Comparison of ENCODE assay signal across 20 cellular contexts in genomic region chr13:40442826-40443225, GRCh38.
"Had no signal": no experiment of that assay in that cellular context is flagged by ENCODE, and none has a peak within 500 bp of the region (broad histone marks: within the 10 kb centered on the region; RNA-seq: fewer than 3 reads in every experiment).

No MANE protein-coding gene starts in this region.

- H3K9me3 ChIP-seq: ascending aorta, esophagus squamous epithelium, lower lobe of right lung, prostate gland, right atrium auricular region, stomach, testis, upper lobe of left lung had no signal

- H3K4me3 ChIP-seq: ascending aorta, esophagus squamous epithelium, lower lobe of right lung, prostate gland, right atrium auricular region, stomach, testis, upper lobe of left lung had no signal

- DNase-seq: activated CD4-positive, alpha-beta T cell treated with anti-CD3 and anti-CD28 coated beads, Interleukin-2, amount 50 U/mL, for 1 hour; activated CD4-positive, CD25-positive, alpha-beta regulatory T cell treated with anti-CD3 and anti-CD28 coated beads, Interleukin-2, amount 50 U/mL, for 72 hours; activated CD8-positive, alpha-beta memory T cell treated with anti-CD3 and anti-CD28 coated beads, Interleukin-2, amount 50 U/mL, for 4 hours; activated naive CD4-positive, alpha-beta T cell treated with anti-CD3 and anti-CD28 coated beads, Interleukin-2, amount 10 ng/mL, durations not matched to agents 7 days and 5 days; activated naive CD8-positive, alpha-beta T cell treated with anti-CD3 and anti-CD28 coated beads, Interleukin-2, amount 50 U/mL, for 24 hours; activated T-cell treated with anti-CD3 and anti-CD28 coated beads, Interleukin-2, amount 50 U/mL, for 4 hours; effector memory CD4-positive, alpha-beta T cell; esophagus squamous epithelium; left cardiac atrium; lower lobe of right lung; small intestine; stimulated activated CD4-positive, alpha-beta T cell treated with anti-CD3 and anti-CD28 coated beads, Interleukin-15, amount 100 ng/mL, for 24 hours; stimulated activated CD4-positive, alpha-beta T cell treated with anti-CD3 and anti-CD28 coated beads, Interleukin-2, amount 100 ng/mL, for 48 hours; stomach; T1000; testis; upper lobe of left lung had no signal

- H3K36me3 ChIP-seq: ascending aorta, esophagus squamous epithelium, lower lobe of right lung, prostate gland, right atrium auricular region, stomach, upper lobe of left lung had no signal

- H3K27ac ChIP-seq: ascending aorta, esophagus squamous epithelium, lower lobe of right lung, prostate gland, right atrium auricular region, testis had no signal

- ATAC-seq: activated naive CD8-positive, alpha-beta T cell treated with anti-CD3 and anti-CD28 coated beads, Interleukin-2, amount 50 U/mL, for 24 hours; activated T-cell treated with anti-CD3 and anti-CD28 coated beads, Interleukin-2, amount 50 U/mL, for 4 hours; lower lobe of right lung had no signal

- H3K27me3 ChIP-seq: ascending aorta, esophagus squamous epithelium, right atrium auricular region, stomach, testis, upper lobe of left lung had no signal

- H3K4me1 ChIP-seq: prostate gland had no signal
